ENCODE assay signal across 15 cellular contexts in genomic region chr9:128166169-128166568, GRCh38. TPM values are rescaled to one million over a fixed set of nuclear protein-coding genes. Genes with fewer than 3 reads are reported as not detected.
DNase-seq lines count a peak whose midpoint lies in the region; ATAC-seq and TF ChIP-seq lines count a peak whose summit lies in the region.
"Had no signal": no experiment of that assay in that cellular context is flagged by ENCODE, and none has a peak within 500 bp of the region (broad histone marks: within the 10 kb centered on the region; RNA-seq: fewer than 3 reads in every experiment).

No MANE protein-coding gene starts in this region.

- peak; percentile 22 for DNase-seq in Right ventricle myocardium inferior (ENCODE audit: missing footprints)
- DNase-seq in heart right ventricle, result no peak
- DNase-seq in osteoblast (ENCODE audit: insufficient read length, low spot score, missing footprints), result peak; percentile 19
- no peak for DNase-seq in NCI-H1105 (lab: John Stamatoyannopoulos, UW)
- DNase-seq: 8988T; BE2C; CD4-positive, alpha-beta memory T cell; NCI-H1048; NCI-H146; NCI-H2081; NCI-H748 treated with DMSO at 0.1 percent for 48 hours; PC-9 had no signal

- H3K4me1 ChIP-seq in heart right ventricle, result peaks cover 0 to 14% (median 2%) of the 10 kb centered on the region in 9 donors
- peaks cover 22% of the 10 kb centered on the region for H3K4me1 ChIP-seq in osteoblast (ENCODE audit: insufficient read depth, low read length)
- H3K4me1 ChIP-seq: BE2C had no signal

- H3K4me3 ChIP-seq in heart right ventricle, result no peak overlapping the region
- no peak overlapping the region for H3K4me3 ChIP-seq in osteoblast (ENCODE audit: insufficient read depth, low read length)
- H3K4me3 ChIP-seq: PC-9 had no signal

- peaks cover 26% of the 10 kb centered on the region for H4K20me1 ChIP-seq in osteoblast (ENCODE audit: insufficient read depth, low read length)

- H3K36me3 ChIP-seq in heart right ventricle (peaks cover 0 to 90% (median 41%) of the 10 kb centered on the region in 9 donors), osteoblast (ENCODE audit: insufficient read depth, low read length) (peaks cover 59% of the 10 kb centered on the region)

- H3K4me2 ChIP-seq in osteoblast (ENCODE audit: insufficient read depth, low read length), result no peak overlapping the region
- H3K4me2 ChIP-seq: KMS-11, PC-9 had no signal

- WGBS in heart right ventricle, 2 donors, result 96 to 98% methylated on average over 18 of the region's 18 CpGs

- ATAC-seq in Right ventricle myocardium inferior (no peak), heart right ventricle (no peak)

- no peak overlapping the region for H3K27ac ChIP-seq in heart right ventricle
- no peak overlapping the region for H3K27ac ChIP-seq in osteoblast (ENCODE audit: low read depth, low read length)
- H3K27ac ChIP-seq: KMS-11, PC-9 had no signal

- no peak for TF ChIP-seq CTCF in heart right ventricle (IDR thresholded peaks at IDR 0.05)
- no peak for TF ChIP-seq CTCF in osteoblast (IDR thresholded peaks at IDR 0.05; ENCODE audit: extremely low read depth, low read depth, low read length)

- H3K79me2 ChIP-seq in osteoblast (ENCODE audit: insufficient read depth, low read length), result peaks cover 15% of the 10 kb centered on the region

- no peaks in the 10 kb centered on the region for H3K9me3 ChIP-seq in heart right ventricle
- H3K9me3 ChIP-seq in osteoblast (ENCODE audit: low read depth, low read length), result no peaks in the 10 kb centered on the region
- H3K9me3 ChIP-seq: BE2C had no signal

- H2AFZ ChIP-seq in osteoblast (ENCODE audit: low read length), result no peak overlapping the region
- H2AFZ ChIP-seq: PC-9 had no signal

- H3K27me3 ChIP-seq in heart right ventricle (no peaks in the 10 kb centered on the region), osteoblast (ENCODE audit: insufficient read depth, low read length) (no peaks in the 10 kb centered on the region)
- H3K27me3 ChIP-seq: BE2C had no signal

- intact Hi-C loops in Right ventricle myocardium inferior (cut with DNase I) (no loop called here), heart right ventricle (cut with DNase I) (no loop called here)

RNA-seq across cellular contexts. Expression of gene BBLN, which starts 6.1 kb away (rescaled TPM):
- total RNA-seq in Right ventricle myocardium inferior (36.1 TPM), heart right ventricle (10 to 100 TPM; 29.5 to 58.2 (median 36.1) TPM), osteoblast (24.5 and 33.3 TPM in 2 replicates)
- 100 to 1,000 TPM in 1 of 2 donors, 10 to 100 TPM in 1; 70.2 to 159 TPM for polyA plus RNA-seq in heart right ventricle

RNA-seq across cellular contexts. Expression of gene LCN2, which starts 16.9 kb away (rescaled TPM):
- total RNA-seq in Right ventricle myocardium inferior, result not detected
- 1 to 10 TPM in 1 of 10 donors, under 1 TPM in 4, not detected in 5; 0.34 to 2.7 (median 0.45) TPM for total RNA-seq in heart right ventricle
- 1 to 10 TPM in 1 of 2 donors, under 1 TPM in 1; 0.62 to 1.5 TPM for polyA plus RNA-seq in heart right ventricle
- total RNA-seq in osteoblast, result not detected in 2 replicates
- total RNA-seq: CD4-positive, alpha-beta memory T cell; M059J; NCI-H460 had no signal
- polyA plus RNA-seq: CD4-positive, alpha-beta memory T cell had no signal

RNA-seq across cellular contexts. Expression of gene CIZ1, which starts 25.2 kb away (rescaled TPM):
- total RNA-seq in Right ventricle myocardium inferior (69.3 TPM), heart right ventricle (10 to 100 TPM; 63.0 to 96.0 (median 76.7) TPM), osteoblast (33.7 and 40.1 TPM in 2 replicates)
- 10 to 100 TPM; 39.7 to 70.2 TPM for polyA plus RNA-seq in heart right ventricle

RNA-seq across cellular contexts. Expression of gene DNM1, which starts 37.0 kb away (rescaled TPM):
- total RNA-seq in Right ventricle myocardium inferior (6.1 TPM), heart right ventricle (1 to 10 TPM; 2.1 to 7.7 (median 3.9) TPM), osteoblast (3.6 and 6.5 TPM in 2 replicates)
- 10 to 100 TPM in 1 of 2 donors, 1 to 10 TPM in 1; 2.5 to 13.7 TPM for polyA plus RNA-seq in heart right ventricle
- polyA plus RNA-seq: CD4-positive, alpha-beta memory T cell had no signal

RNA-seq across cellular contexts. Expression of gene PTGES2, which starts 38.6 kb away (rescaled TPM):
- 158 TPM for total RNA-seq in Right ventricle myocardium inferior
- total RNA-seq in heart right ventricle, result 100 to 1,000 TPM; 117 to 166 (median 148) TPM
- 100 to 1,000 TPM; 132 to 147 TPM for polyA plus RNA-seq in heart right ventricle
- total RNA-seq in osteoblast, result 42.7 and 50.3 TPM in 2 replicates

Comparison
In these comparisons a context has a peak if more than half of its experiments do, and no peak if none do; other contexts are left out.
1. DNase-seq: peak in Right ventricle myocardium inferior (single experiment) and osteoblast (single experiment); none in heart right ventricle (0 of 2) and NCI-H1105 (single experiment).